In the genomic region with DNA sequence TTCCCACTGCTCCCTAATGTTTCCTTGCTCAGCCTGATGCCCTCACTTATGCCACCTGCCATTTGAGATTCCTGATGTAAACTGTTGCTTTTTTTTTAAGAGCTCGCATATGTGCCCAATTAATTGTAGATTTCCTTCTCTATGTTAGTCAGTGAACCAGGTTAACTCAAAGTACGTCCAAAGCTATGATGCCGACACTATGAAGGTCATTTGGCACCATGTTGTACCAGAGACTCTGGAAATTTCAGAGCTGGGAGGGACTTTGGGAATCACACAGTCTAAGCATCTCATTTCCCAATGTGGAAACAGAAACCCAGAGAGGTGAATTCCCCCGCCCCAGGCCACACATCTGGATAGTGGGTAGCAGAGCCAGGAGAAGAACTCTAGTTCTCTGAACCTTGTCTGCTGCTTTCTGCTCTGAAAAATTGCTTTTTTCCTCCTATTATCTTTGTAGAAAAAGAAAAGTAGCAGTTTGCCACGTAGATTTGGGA, we compare ENCODE assay signal across 1 cellular context.
TF ChIP-seq lines count a peak whose summit lies in the region.

No MANE protein-coding gene starts in this region.

TF ChIP-seq in endothelial cell of umbilical vein, 7 proteins besides CTCF, POLR2A, EP300 and RAD21:
- TF ChIP-seq FOS (IDR thresholded peaks at IDR 0.05; ENCODE audit: borderline replicate concordance, insufficient read depth, low read length) (no peak), EZH2 (IDR thresholded peaks at IDR 0.05; ENCODE audit: borderline replicate concordance, low read depth, low read length, severe bottlenecking) (no peak), MYC (IDR thresholded peaks at IDR 0.05; ENCODE audit: low read depth, low read length) (no peak), JUN (IDR thresholded peaks at IDR 0.05; ENCODE audit: borderline replicate concordance, insufficient read depth, insufficient read length, low read depth) (no peak), GATA2 (IDR thresholded peaks at IDR 0.05; ENCODE audit: insufficient read depth, insufficient read length, low read depth, low read length) (no peak), POLR2AphosphoS5 (IDR thresholded peaks at IDR 0.05; ENCODE audit: insufficient read depth, low read depth, low read length) (no peak)
- TF ChIP-seq, protein P1, sequence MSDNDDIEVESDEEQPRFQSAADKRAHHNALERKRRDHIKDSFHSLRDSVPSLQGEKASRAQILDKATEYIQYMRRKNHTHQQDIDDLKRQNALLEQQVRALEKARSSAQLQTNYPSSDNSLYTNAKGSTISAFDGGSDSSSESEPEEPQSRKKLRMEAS (IDR thresholded peaks at IDR 0.05; ENCODE audit: insufficient read depth, insufficient read length) = no peak
TF ChIP-seq in endothelial cell of umbilical vein: peak in this region for 0.
